8 cellular contexts compared by ENCODE assay signal in genomic region chr2:201432038-201432437, GRCh38. TPM values are rescaled to one million over a fixed set of nuclear protein-coding genes. Genes with fewer than 3 reads are reported as not detected.
DNase-seq lines count a peak whose midpoint lies in the region; ATAC-seq, FAIRE-seq and TF ChIP-seq lines count a peak whose summit lies in the region.

No MANE protein-coding gene starts in this region.

- intact Hi-C loops in PC-9 (cut with micrococcal nuclease; ENCODE audit: unreplicated experiment): no loop called here

- H3K27ac Mint-ChIP-seq in activated CD4-positive, alpha-beta memory T cell treated with anti-CD3 and anti-CD28 coated beads, Interleukin-2, amount 10 ng/mL, durations not matched to agents 7 days and 5 days: peak overlapping the region; percentile 88
- peak overlapping the region; percentile 77 for H3K27ac Mint-ChIP-seq in stimulated activated effector memory CD8-positive, alpha-beta T cell treated with anti-CD3 and anti-CD28 coated beads, Interleukin-12 subunit alpha, Interleukin-12 subunit beta, amount 100 ng/mL, for 72 hours

- H4K20me1 ChIP-seq in PC-9 (ENCODE audit: insufficient read depth): no peaks in the 10 kb centered on the region

- ATAC-seq in gastroesophageal sphincter: peak; percentile 34
- peak; percentile 100 for ATAC-seq in stimulated activated effector memory CD8-positive, alpha-beta T cell treated with anti-CD3 and anti-CD28 coated beads, Interleukin-12 subunit alpha, Interleukin-12 subunit beta, amount 100 ng/mL, for 72 hours
- no peak for ATAC-seq in HG03159 (IDR thresholded peaks at IDR 0.05; ENCODE audit: unreplicated experiment)

- no peak for TF ChIP-seq POLR2A in gastroesophageal sphincter (IDR thresholded peaks at IDR 0.05)

- H3K4me1 Mint-ChIP-seq in activated CD4-positive, alpha-beta memory T cell treated with anti-CD3 and anti-CD28 coated beads, Interleukin-2, amount 10 ng/mL, durations not matched to agents 7 days and 5 days: peaks cover 40% of the 10 kb centered on the region
- H3K4me1 Mint-ChIP-seq in stimulated activated effector memory CD8-positive, alpha-beta T cell treated with anti-CD3 and anti-CD28 coated beads, Interleukin-12 subunit alpha, Interleukin-12 subunit beta, amount 100 ng/mL, for 72 hours: peaks cover 33% of the 10 kb centered on the region

- no peak for TF ChIP-seq EP300 in gastroesophageal sphincter (IDR thresholded peaks at IDR 0.05)

- DNase-seq in HTR-8/SVneo (ENCODE audit: insufficient read length, low spot score): peak; percentile 70
- DNase-seq in activated CD4-positive, alpha-beta memory T cell treated with anti-CD3 and anti-CD28 coated beads, Interleukin-2, amount 10 ng/mL, durations not matched to agents 7 days and 5 days: no peak
- DNase-seq in stimulated activated effector memory CD8-positive, alpha-beta T cell treated with anti-CD3 and anti-CD28 coated beads, Interleukin-12 subunit alpha, Interleukin-12 subunit beta, amount 100 ng/mL, for 72 hours (ENCODE audit: low spot score in 2 of 2): no peak
- no peak for DNase-seq in NCI-H1436 (lab: John Stamatoyannopoulos, UW)
- DNase-seq in PC-9: no peak
- no peak for DNase-seq in SIG-M5 (lab: John Stamatoyannopoulos, UW)

- BruUV-seq in PC-9 (replicated peaks; lab: Mats Ljungman, UMichigan): no TSS peak

- H3K9me3 Mint-ChIP-seq in activated CD4-positive, alpha-beta memory T cell treated with anti-CD3 and anti-CD28 coated beads, Interleukin-2, amount 10 ng/mL, durations not matched to agents 7 days and 5 days: peaks cover 21% of the 10 kb centered on the region
- H3K9me3 Mint-ChIP-seq in stimulated activated effector memory CD8-positive, alpha-beta T cell treated with anti-CD3 and anti-CD28 coated beads, Interleukin-12 subunit alpha, Interleukin-12 subunit beta, amount 100 ng/mL, for 72 hours: no peaks in the 10 kb centered on the region

- H3K4me1 ChIP-seq in gastroesophageal sphincter (peaks cover 13 to 57% (median 17%) of the 10 kb centered on the region in 3 donors), PC-9 (replicated peaks; ENCODE audit: insufficient read depth) (0 out of 2 replicates have a peak, but pooled peaks cover 3% of the 10 kb centered on the region)

- no peak overlapping the region for H2AFZ ChIP-seq in PC-9

- peaks cover 46% of the 10 kb centered on the region for H3K36me3 Mint-ChIP-seq in activated CD4-positive, alpha-beta memory T cell treated with anti-CD3 and anti-CD28 coated beads, Interleukin-2, amount 10 ng/mL, durations not matched to agents 7 days and 5 days (ENCODE audit: low read depth)
- H3K36me3 Mint-ChIP-seq in stimulated activated effector memory CD8-positive, alpha-beta T cell treated with anti-CD3 and anti-CD28 coated beads, Interleukin-12 subunit alpha, Interleukin-12 subunit beta, amount 100 ng/mL, for 72 hours: no peaks in the 10 kb centered on the region

- H3K36me3 ChIP-seq in gastroesophageal sphincter (no peaks in the 10 kb centered on the region), PC-9 (ENCODE audit: low read depth) (no peaks in the 10 kb centered on the region)

- CTCF ChIA-PET in activated CD4-positive, alpha-beta memory T cell treated with anti-CD3 and anti-CD28 coated beads, Interleukin-2, amount 10 ng/mL, durations not matched to agents 7 days and 5 days (lab: Charles Lee): interaction anchor here (1.4 to 2.1 kb wide), 3 partner anchors 15 to 27 kb away, joined by 4 to 9 read pairs (median 4); partner anchors contain the start of genes STRADB and TRAK2
- CTCF ChIA-PET in PC-9 (lab: Charles Lee): no interaction called here

- 9 to 21% methylated on average over 4 of the region's 4 CpGs for WGBS in gastroesophageal sphincter (ENCODE audit: low coverage in 1 of 2), 2 donors

- no peak overlapping the region for H3K4me2 ChIP-seq in PC-9

- no peaks in the 10 kb centered on the region for H3K27me3 ChIP-seq in gastroesophageal sphincter
- H3K27me3 ChIP-seq in PC-9 (ENCODE audit: insufficient read depth, low read depth): no peaks in the 10 kb centered on the region

- no peak overlapping the region for H3K4me3 ChIP-seq in gastroesophageal sphincter
- H3K4me3 ChIP-seq in PC-9: no peak overlapping the region

- no peak for FAIRE-seq in HTR-8/SVneo (lab: Jason Lieb, UNC)

- H3K27ac ChIP-seq in gastroesophageal sphincter: peak overlapping the region; percentile 21 to 62 (median 48)
- no peak overlapping the region for H3K27ac ChIP-seq in PC-9

- no peaks in the 10 kb centered on the region for H3K27me3 Mint-ChIP-seq in activated CD4-positive, alpha-beta memory T cell treated with anti-CD3 and anti-CD28 coated beads, Interleukin-2, amount 10 ng/mL, durations not matched to agents 7 days and 5 days

- H3K9me2 ChIP-seq in PC-9 (ENCODE audit: insufficient read depth): no peaks in the 10 kb centered on the region

- TF ChIP-seq CTCF in gastroesophageal sphincter (IDR thresholded peaks at IDR 0.05): no peak
- TF ChIP-seq CTCF in PC-9 (conservative IDR thresholded peaks at IDR 0.05): no peak

- no peaks in the 10 kb centered on the region for H3F3A ChIP-seq in PC-9 (ENCODE audit: insufficient read depth, low read depth)

- H3K4me3 Mint-ChIP-seq in activated CD4-positive, alpha-beta memory T cell treated with anti-CD3 and anti-CD28 coated beads, Interleukin-2, amount 10 ng/mL, durations not matched to agents 7 days and 5 days: peak overlapping the region; percentile 23
- H3K4me3 Mint-ChIP-seq in stimulated activated effector memory CD8-positive, alpha-beta T cell treated with anti-CD3 and anti-CD28 coated beads, Interleukin-12 subunit alpha, Interleukin-12 subunit beta, amount 100 ng/mL, for 72 hours: peak overlapping the region; percentile 30

- peaks cover 7% of the 10 kb centered on the region; the same call in 1 of the 2 replicates for H3K79me2 ChIP-seq in PC-9 (ENCODE audit: low read depth)

- POLR2A ChIA-PET in activated CD4-positive, alpha-beta memory T cell treated with anti-CD3 and anti-CD28 coated beads, Interleukin-2, amount 10 ng/mL, durations not matched to agents 7 days and 5 days (lab: Charles Lee): interaction anchor here (1.4 to 6.2 kb wide), 5 partner anchors 14 to 171 kb away, joined by 3 to 48 read pairs (median 9); partner anchors contain the start of genes CASP8, STRADB and TRAK2
- POLR2A ChIA-PET in PC-9 (lab: Charles Lee; ENCODE audit: unreplicated experiment): interaction anchor here (0.7 to 0.8 kb wide), 2 partner anchors 8 to 26 kb away, joined by 3 to 6 read pairs; no protein-coding TSS in a partner anchor

- H3K9me3 ChIP-seq in gastroesophageal sphincter (no peaks in the 10 kb centered on the region), PC-9 (ENCODE audit: insufficient read depth, low read depth) (no peaks in the 10 kb centered on the region)

RNA-seq across cellular contexts. Expression of gene TRAK2, which starts 19.2 kb away (rescaled TPM):
- total RNA-seq in activated CD4-positive, alpha-beta memory T cell treated with anti-CD3 and anti-CD28 coated beads, Interleukin-2, amount 10 ng/mL, durations not matched to agents 7 days and 5 days: 10 to 100 TPM; 47.3 to 49.3 TPM
- total RNA-seq in gastroesophageal sphincter: 100 to 1,000 TPM in 2 of 4 donors, 10 to 100 TPM in 2; 64.8 to 129 (median 105) TPM
- 18.8 and 33.2 TPM in 2 replicates for total RNA-seq in PC-9 (2021)

RNA-seq across cellular contexts. Expression of gene STRADB, which starts 19.5 kb away (rescaled TPM):
- 10 to 100 TPM; 18.9 to 19.2 TPM for total RNA-seq in activated CD4-positive, alpha-beta memory T cell treated with anti-CD3 and anti-CD28 coated beads, Interleukin-2, amount 10 ng/mL, durations not matched to agents 7 days and 5 days
- total RNA-seq in gastroesophageal sphincter: 10 to 100 TPM in 3 of 4 donors, 1 to 10 TPM in 1; 9.3 to 34.9 (median 13.0) TPM
- total RNA-seq in PC-9 (2021): 24.0 and 32.1 TPM in 2 replicates
